8 cellular contexts compared by ENCODE assay signal in genomic region chr1:156104065-156104810, GRCh38. TPM values are rescaled to one million over a fixed set of nuclear protein-coding genes. Genes with fewer than 3 reads are reported as not detected.
DNase-seq lines count a peak whose midpoint lies in the region; ATAC-seq and TF ChIP-seq lines count a peak whose summit lies in the region.

No MANE protein-coding gene starts in this region.

- H3K4me1 ChIP-seq in GM23338 (ENCODE audit: insufficient read depth) = peaks cover 36% of the 10 kb centered on the region

- H3K36me3 Mint-ChIP-seq in GM23338 (ENCODE audit: low read depth) = no peaks in the 10 kb centered on the region; the same call in 2 of the 3 replicates

- H3K79me2 ChIP-seq in GM23338 (replicated peaks; ENCODE audit: insufficient read depth) = no peaks in the 10 kb centered on the region

- H3K4me2 ChIP-seq in GM23338 = peak overlapping the region; percentile 88

- no peaks in the 10 kb centered on the region for H3K9me2 ChIP-seq in GM23338 (ENCODE audit: insufficient read depth)

- H4K20me1 ChIP-seq in GM23338 (replicated peaks; ENCODE audit: insufficient read depth) = peaks cover 5% of the 10 kb centered on the region; the same call in 1 of the 2 replicates

- H3F3A ChIP-seq in GM23338 (replicated peaks; ENCODE audit: low read depth) = peaks cover 33% of the 10 kb centered on the region

- no peak; the same call in 1 of the 2 replicates for TF ChIP-seq CTCF in AG09319 (IDR thresholded peaks at IDR 0.05; ENCODE audit: low read depth, low read length)
- TF ChIP-seq CTCF in GM23338 (conservative IDR thresholded peaks at IDR 0.05; ENCODE audit: low read depth in 2 of 2) = no peak
- TF ChIP-seq CTCF in cardiac fibroblast (IDR thresholded peaks at IDR 0.05; ENCODE audit: low read depth, low read length) = no peak

- no peaks in the 10 kb centered on the region for H3K27me3 ChIP-seq in GM23338 (ENCODE audit: insufficient read depth)

- ATAC-seq in GM23338 = peak; percentile 6
- no peak for ATAC-seq in stimulated activated naive CD8-positive, alpha-beta T cell treated with anti-CD3 and anti-CD28 coated beads, Interleukin-15, amount 100 ng/mL, for 72 hours
- no peak for ATAC-seq in GM21528 (IDR thresholded peaks at IDR 0.05; ENCODE audit: low FRiP score, unreplicated experiment)
- no peak for ATAC-seq in HG03175 (IDR thresholded peaks at IDR 0.05; ENCODE audit: unreplicated experiment)

- H3K27me3 Mint-ChIP-seq in GM23338 (ENCODE audit: insufficient read depth, low read depth, poor library complexity) = peaks cover 37% of the 10 kb centered on the region
- H3K27me3 Mint-ChIP-seq in stimulated activated naive CD8-positive, alpha-beta T cell treated with anti-CD3 and anti-CD28 coated beads, Interleukin-15, amount 100 ng/mL, for 72 hours = peaks cover 34% of the 10 kb centered on the region

- peak; percentile 91 for DNase-seq in AG09319 (ENCODE audit: extremely low read depth, low read depth)
- DNase-seq in GM23338 (ENCODE audit: low spot score) = peak; percentile 65
- peak; percentile 49 for DNase-seq in SHP77 treated with DMSO at 0.1 percent for 48 hours (lab: John Stamatoyannopoulos, UW)
- peak; percentile 84 to 96 for DNase-seq in cardiac fibroblast (ENCODE audit: low read depth in 2 of 2)
- peak; percentile 81 for DNase-seq in kidney tubule cell (ENCODE audit: low spot score)
- peak in 1 of 2 donors; percentile 47 for DNase-seq in stimulated activated naive CD8-positive, alpha-beta T cell treated with anti-CD3 and anti-CD28 coated beads, Interleukin-15, amount 100 ng/mL, for 72 hours

- peak overlapping the region; percentile 84 for H3K27ac Mint-ChIP-seq in GM23338
- peak overlapping the region; percentile 92 to 94 for H3K27ac Mint-ChIP-seq in stimulated activated naive CD8-positive, alpha-beta T cell treated with anti-CD3 and anti-CD28 coated beads, Interleukin-15, amount 100 ng/mL, for 72 hours

- H3K36me3 ChIP-seq in GM23338 (ENCODE audit: insufficient read depth) = no peaks in the 10 kb centered on the region

- peaks cover 59% of the 10 kb centered on the region for H3K4me1 Mint-ChIP-seq in GM23338
- H3K4me1 Mint-ChIP-seq in stimulated activated naive CD8-positive, alpha-beta T cell treated with anti-CD3 and anti-CD28 coated beads, Interleukin-15, amount 100 ng/mL, for 72 hours = peaks cover 92% of the 10 kb centered on the region

- H3K4me3 ChIP-seq in GM23338 (peak overlapping the region; percentile 72; the same call in 1 of the 2 replicates), cardiac fibroblast (replicated peaks in 1 of 2; ENCODE audit: low read depth in 2 of 2, low read length in 2 of 2) (no peak overlapping the region)

- no peak overlapping the region for H2AFZ ChIP-seq in GM23338

- no peak overlapping the region; the same call in 2 of the 3 replicates for H3K4me3 Mint-ChIP-seq in GM23338
- H3K4me3 Mint-ChIP-seq in stimulated activated naive CD8-positive, alpha-beta T cell treated with anti-CD3 and anti-CD28 coated beads, Interleukin-15, amount 100 ng/mL, for 72 hours = peak overlapping the region; percentile 27 to 48

- H3K27ac ChIP-seq in GM23338 (ENCODE audit: low read depth) = peak overlapping the region; percentile 95

- H3K9me3 Mint-ChIP-seq in GM23338 = no peaks in the 10 kb centered on the region; the same call in 2 of the 3 replicates
- no peaks in the 10 kb centered on the region for H3K9me3 Mint-ChIP-seq in stimulated activated naive CD8-positive, alpha-beta T cell treated with anti-CD3 and anti-CD28 coated beads, Interleukin-15, amount 100 ng/mL, for 72 hours

TF ChIP-seq in GM23338, 12 proteins besides CTCF, POLR2A, EP300 and RAD21 (continues in another document):
- TF ChIP-seq EZH2 (IDR thresholded peaks at IDR 0.05; ENCODE audit: low read depth, unreplicated experiment) (no peak), STAT1 (IDR thresholded peaks at IDR 0.05; ENCODE audit: unreplicated experiment) (no peak), POLR2AphosphoS5 (IDR thresholded peaks at IDR 0.05; ENCODE audit: low read depth) (no peak), NANOG (IDR thresholded peaks at IDR 0.05; ENCODE audit: borderline replicate concordance) (no peak), JUNB (IDR thresholded peaks at IDR 0.05; ENCODE audit: unreplicated experiment) (no peak), REST (IDR thresholded peaks at IDR 0.05; ENCODE audit: unreplicated experiment) (no peak), CREB1 (CRISPR knock-in tag; IDR thresholded peaks at IDR 0.05; ENCODE audit: low read depth) (no peak), ETS1 (IDR thresholded peaks at IDR 0.05) (no peak), EZH2phosphoT487 (IDR thresholded peaks at IDR 0.05; ENCODE audit: unreplicated experiment) (no peak), ZNF114 (CRISPR knock-in tag; IDR thresholded peaks at IDR 0.05) (no peak), ZNF331 (CRISPR knock-in tag; IDR thresholded peaks at IDR 0.05; ENCODE audit: low read depth) (no peak)

RNA-seq across cellular contexts. Expression of gene LMNA, which starts 10.3 kb away (rescaled TPM):
- 56.3 and 68.9 TPM in 2 replicates for total RNA-seq in GM23338 (2014; rRNA removed; shearing (Covaris generic))
- polyA plus RNA-seq in GM23338 (2016; fragmentation: Nextera tagmentation; extraction: Ambion mirVana) = 35.5 and 38.9 TPM in 2 replicates

RNA-seq across cellular contexts. Expression of gene MEX3A, which starts 22.0 kb away (rescaled TPM):
- 31.5 and 38.1 TPM in 2 replicates for total RNA-seq in GM23338 (2014; rRNA removed; shearing (Covaris generic))
- 18.5 and 19.7 TPM in 2 replicates for polyA plus RNA-seq in GM23338 (2016; fragmentation: Nextera tagmentation; extraction: Ambion mirVana)

RNA-seq across cellular contexts. Expression of gene RAB25, which starts 43.3 kb away (rescaled TPM):
- total RNA-seq in GM23338 (2014; rRNA removed; shearing (Covaris generic)) = 21.3 and 30.0 TPM in 2 replicates
- 42.7 and 47.3 TPM in 2 replicates for polyA plus RNA-seq in GM23338 (2016; fragmentation: Nextera tagmentation; extraction: Ambion mirVana)

RNA-seq across cellular contexts. Expression of gene SEMA4A, which starts 49.1 kb away (rescaled TPM):
- 17.0 and 20.2 TPM in 2 replicates for total RNA-seq in GM23338 (2014; rRNA removed; shearing (Covaris generic))
- polyA plus RNA-seq in GM23338 (2016; fragmentation: Nextera tagmentation; extraction: Ambion mirVana) = 5.5 and 5.6 TPM in 2 replicates

RNA-seq across cellular contexts. Expression of gene LAMTOR2, which starts 49.7 kb away (rescaled TPM):
- 35.2 and 67.3 TPM in 2 replicates for total RNA-seq in GM23338 (2014; rRNA removed; shearing (Covaris generic))
- 108 and 113 TPM in 2 replicates for polyA plus RNA-seq in GM23338 (2016; fragmentation: Nextera tagmentation; extraction: Ambion mirVana)
